21 cellular contexts compared by ENCODE assay signal in genomic region chr17:17795296-17795695, GRCh38.
"Had no signal": no experiment of that assay in that cellular context is flagged by ENCODE, and none has a peak within 500 bp of the region (broad histone marks: within the 10 kb centered on the region; RNA-seq: fewer than 3 reads in every experiment).

No MANE protein-coding gene starts in this region.

- H3K27me3 Mint-ChIP-seq: effector memory CD8-positive, alpha-beta T cell had no signal

- H3K9me3 Mint-ChIP-seq: effector memory CD8-positive, alpha-beta T cell; endodermal cell; mesothelial cell of epicardium had no signal

- H3K27ac Mint-ChIP-seq: effector memory CD8-positive, alpha-beta T cell; endodermal cell; mesothelial cell of epicardium had no signal

- H3K27me3 ChIP-seq: esophagus squamous epithelium, gastrocnemius medialis, heart right ventricle, left lung had no signal

- H3K9me3 ChIP-seq: esophagus squamous epithelium, gastrocnemius medialis, heart right ventricle, left lung, lower lobe of right lung, mucosa of descending colon had no signal

- H3K27ac ChIP-seq: coronary artery, epithelial cell of prostate, esophagus squamous epithelium, gastrocnemius medialis, left lung, lower lobe of right lung had no signal

- H3K36me3 ChIP-seq: gastrocnemius medialis had no signal

- H3K4me3 Mint-ChIP-seq: effector memory CD8-positive, alpha-beta T cell; endodermal cell; mesothelial cell of epicardium had no signal

- DNase-seq: dermis blood vessel endothelial cell; effector CD8-positive, alpha-beta T cell; effector memory CD8-positive, alpha-beta T cell; endodermal cell; erythroblast; esophagus squamous epithelium; foreskin fibroblast; foreskin melanocyte; gastrocnemius medialis; glutamatergic neuron; head of caudate nucleus; heart right ventricle; hippocampal formation; left cardiac atrium; left lung; lower lobe of right lung; mesenchymal stem cell; mucosa of descending colon had no signal

- H3K4me3 ChIP-seq: coronary artery, esophagus squamous epithelium, gastrocnemius medialis, heart right ventricle, left lung, lower lobe of right lung, mucosa of descending colon had no signal
